Comparison of ENCODE assay signal across 19 cellular contexts in genomic region chr4:104163820-104164219, GRCh38.
DNase-seq lines count a peak whose midpoint lies in the region; FAIRE-seq and TF ChIP-seq lines count a peak whose summit lies in the region.
"Had no signal": no experiment of that assay in that cellular context is flagged by ENCODE, and none has a peak within 500 bp of the region (broad histone marks: within the 10 kb centered on the region; RNA-seq: fewer than 3 reads in every experiment).

No MANE protein-coding gene starts in this region.

- peaks cover 0 to 14% (median 2%) of the 10 kb centered on the region in 6 donors for H3K9me3 Mint-ChIP-seq in immature natural killer cell

- H3K4me3 Mint-ChIP-seq in immature natural killer cell = no peak overlapping the region

- H3K4me1 Mint-ChIP-seq in immature natural killer cell = no peaks in the 10 kb centered on the region
- H3K4me1 Mint-ChIP-seq: CD4-positive, CD25-positive, alpha-beta regulatory T cell had no signal

- TF ChIP-seq CTCF in bronchial epithelial cell (IDR thresholded peaks at IDR 0.05; ENCODE audit: insufficient read depth, low read length, severe bottlenecking) (no peak), kidney epithelial cell (IDR thresholded peaks at IDR 0.05; ENCODE audit: insufficient read depth, low read length, poor library complexity, severe bottlenecking) (no peak)

- H3K27me3 ChIP-seq in bronchial epithelial cell (ENCODE audit: control insufficient read depth, insufficient read depth, low read length) (no peaks in the 10 kb centered on the region), kidney epithelial cell (ENCODE audit: control insufficient read depth, insufficient read depth, low read length) (no peaks in the 10 kb centered on the region)
- H3K27me3 ChIP-seq: BE2C had no signal

- H3K27ac Mint-ChIP-seq in immature natural killer cell = no peak overlapping the region
- H3K27ac Mint-ChIP-seq: CD4-positive, CD25-positive, alpha-beta regulatory T cell had no signal

- H3K4me3 ChIP-seq in bronchial epithelial cell (ENCODE audit: low read depth, low read length) = no peak overlapping the region
- H3K4me3 ChIP-seq in kidney epithelial cell (ENCODE audit: low read depth, low read length) = no peak overlapping the region
- H3K4me3 ChIP-seq: K562 had no signal

- FAIRE-seq in bronchial epithelial cell (lab: Jason Lieb, UNC) = no peak
- FAIRE-seq: K562 had no signal

- H3K36me3 ChIP-seq in bronchial epithelial cell (ENCODE audit: control insufficient read depth, insufficient read depth, low read length) = no peaks in the 10 kb centered on the region
- no peaks in the 10 kb centered on the region for H3K36me3 ChIP-seq in kidney epithelial cell (ENCODE audit: control insufficient read depth, insufficient read depth, low read length)
- H3K36me3 ChIP-seq: BE2C had no signal

- H3K36me3 Mint-ChIP-seq in immature natural killer cell = no peaks in the 10 kb centered on the region
- H3K36me3 Mint-ChIP-seq: CD4-positive, CD25-positive, alpha-beta regulatory T cell had no signal

- peak; percentile 66 for DNase-seq in COLO829 (ENCODE audit: low spot score)
- peak; percentile 62 for DNase-seq in SK-MEL-5 (ENCODE audit: low read depth, low spot score)
- peak; percentile 75 for DNase-seq in bronchial epithelial cell (ENCODE audit: low read depth)
- peak; percentile 10 for DNase-seq in kidney epithelial cell (ENCODE audit: low read depth)
- DNase-seq in islet precursor cell = no peak
- DNase-seq in immature natural killer cell = no peak
- no peak for DNase-seq in superior temporal gyrus (ENCODE audit: extremely low spot score)
- no peak for DNase-seq in AG20443 (ENCODE audit: low spot score)
- DNase-seq: BE2C; Caco-2; CD4-positive, CD25-positive, alpha-beta regulatory T cell; GDM1; HCEC 1CT; NCI-H1105 treated with DMSO at 0.1 percent for 48 hours; NCI-H1694; NCI-H2081 treated with DMSO at 0.1 percent for 48 hours; OCI-M1; Right ventricle myocardium superior had no signal

- in situ Hi-C loops in SK-MEL-5 (cut with HindIII; ENCODE audit: low pct_unique_long_range_greater_than_20kb, low sequenced_read_pairs) = no loop called here

- H3K27me3 Mint-ChIP-seq in immature natural killer cell (ENCODE audit: low read depth in 3 of 3) = peaks cover 0 to 2% (median 0%) of the 10 kb centered on the region in 3 donors
- H3K27me3 Mint-ChIP-seq: CD4-positive, CD25-positive, alpha-beta regulatory T cell had no signal

Comparison
In these comparisons a context has a peak if more than half of its experiments do, and no peak if none do; other contexts are left out.
1. DNase-seq: peak in COLO829 (single experiment), SK-MEL-5 (single experiment), bronchial epithelial cell (single experiment) and kidney epithelial cell (single experiment); none in islet precursor cell (single experiment), immature natural killer cell (0 of 3), superior temporal gyrus (single experiment) and AG20443 (single experiment).